Comparison of ENCODE assay signal across 8 cellular contexts in the genomic region with DNA sequence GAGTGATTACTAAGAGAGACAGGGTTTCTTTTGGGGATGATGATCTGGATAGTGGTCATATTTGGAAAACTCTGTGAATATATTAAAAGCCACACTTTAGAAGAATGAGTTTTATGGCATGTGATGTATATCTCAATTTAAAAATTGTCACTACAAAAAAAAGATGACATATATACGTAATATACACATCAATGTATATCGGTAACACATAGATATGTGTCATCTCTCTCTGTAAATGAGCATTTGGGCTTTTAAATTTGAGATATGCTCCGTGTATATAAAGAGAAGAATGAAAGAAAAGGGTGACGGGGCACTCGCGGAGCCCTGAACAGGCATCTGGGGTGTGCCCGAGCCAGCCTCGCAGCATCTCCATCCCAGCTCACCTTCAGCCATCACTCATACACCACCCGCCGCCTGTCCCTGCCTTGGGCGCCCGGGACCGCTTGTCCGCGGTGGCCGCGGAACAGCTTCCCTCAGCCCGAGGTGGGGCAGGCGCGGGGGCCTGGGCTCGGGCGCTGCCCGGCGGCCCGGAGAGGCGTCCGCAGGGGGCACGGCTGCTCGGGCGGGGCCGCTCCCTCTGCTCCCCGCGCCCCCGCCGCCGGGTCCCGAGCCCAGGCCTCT. TPM values are rescaled to one million over a fixed set of nuclear protein-coding genes. Genes with fewer than 3 reads are reported as not detected.
DNase-seq lines count a peak whose midpoint lies in the region; ATAC-seq and TF ChIP-seq lines count a peak whose summit lies in the region.

No MANE protein-coding gene starts in this region.

- ATAC-seq in GM18909 (IDR thresholded peaks at IDR 0.05; ENCODE audit: poor library complexity, unreplicated experiment) (peak; percentile 34), naive B cell (ENCODE audit: low read depth in 2 of 2) (peak; percentile 24 to 27)
- peak; percentile 34 for ATAC-seq in activated CD4-positive, alpha-beta T cell treated with anti-CD3 and anti-CD28 coated beads for 36 hours

- TF ChIP-seq CTCF in AG04450 (IDR thresholded peaks at IDR 0.05; ENCODE audit: low read depth, low read length) (no peak), tibial nerve (IDR thresholded peaks at IDR 0.05) (no peak)

- no peak for TF ChIP-seq POLR2A in tibial nerve (IDR thresholded peaks at IDR 0.05)

- H3K4me1 ChIP-seq in effector memory CD4-positive, alpha-beta T cell (ENCODE audit: control insufficient read depth, insufficient read depth, low read length, poor library complexity, severe bottlenecking) = peaks cover 7% of the 10 kb centered on the region
- H3K4me1 ChIP-seq in tibial nerve = peaks cover 0 to 34% (median 11%) of the 10 kb centered on the region in 4 donors

- no peaks in the 10 kb centered on the region for H3K36me3 ChIP-seq in effector memory CD4-positive, alpha-beta T cell (ENCODE audit: control insufficient read depth, insufficient read depth, low read length)
- no peaks in the 10 kb centered on the region for H3K36me3 ChIP-seq in tibial nerve

- no peaks in the 10 kb centered on the region for H3K9me3 Mint-ChIP-seq in activated CD4-positive, alpha-beta T cell treated with anti-CD3 and anti-CD28 coated beads for 36 hours (ENCODE audit: low read depth)
- H3K9me3 Mint-ChIP-seq in naive B cell = no peaks in the 10 kb centered on the region

- H3K27ac ChIP-seq in AG04450 (ENCODE audit: low read depth, low read length) = no peak overlapping the region
- H3K27ac ChIP-seq in effector memory CD4-positive, alpha-beta T cell (ENCODE audit: insufficient read depth, low read length, poor library complexity, severe bottlenecking) = peak overlapping the region; percentile 63
- H3K27ac ChIP-seq in tibial nerve = peak overlapping the region; percentile 45 to 91 (median 85)

- peak overlapping the region; percentile 75 for H3K4me3 Mint-ChIP-seq in activated CD4-positive, alpha-beta T cell treated with anti-CD3 and anti-CD28 coated beads for 36 hours
- H3K4me3 Mint-ChIP-seq in naive B cell = peak overlapping the region; percentile 84 to 94 (median 89)

- TF ChIP-seq EP300 in tibial nerve (IDR thresholded peaks at IDR 0.05) = no peak

- POLR2A ChIA-PET in AG04450 (lab: Yijun Ruan, JAX) = no interaction called here
- POLR2A ChIA-PET in activated CD4-positive, alpha-beta T cell treated with anti-CD3 and anti-CD28 coated beads for 36 hours (lab: Charles Lee) = no interaction called here

- DNase-seq in AG04450 (ENCODE audit: low read depth, low spot score) (no peak), HT-29 (ENCODE audit: low spot score) (peak; percentile 51), naive B cell (no peak), tibial nerve (ENCODE audit: low spot score in 2 of 2) (no peak), occipital lobe (lab: John Stamatoyannopoulos, UW) (no peak)
- DNase-seq in activated CD4-positive, alpha-beta T cell treated with anti-CD3 and anti-CD28 coated beads for 36 hours = peak; percentile 61
- DNase-seq in effector memory CD4-positive, alpha-beta T cell = peak in 2 of 3 donors; percentile 9 to 14

- H3K27me3 ChIP-seq in AG04450 (ENCODE audit: control insufficient read depth, insufficient read depth, low read length) (peaks cover 8% of the 10 kb centered on the region), tibial nerve (no peaks in the 10 kb centered on the region)
- no peaks in the 10 kb centered on the region for H3K27me3 ChIP-seq in effector memory CD4-positive, alpha-beta T cell (replicated peaks; ENCODE audit: control insufficient read depth, insufficient read depth, low read length, poor library complexity, severe bottlenecking)

- no peaks in the 10 kb centered on the region for H3K36me3 Mint-ChIP-seq in activated CD4-positive, alpha-beta T cell treated with anti-CD3 and anti-CD28 coated beads for 36 hours (ENCODE audit: low read depth)
- no peaks in the 10 kb centered on the region for H3K36me3 Mint-ChIP-seq in naive B cell

- CTCF ChIA-PET in AG04450 (lab: Charles Lee) = interaction anchor here (1.7 kb wide), 1 partner anchor 575 kb away, joined by 7 read pairs; no protein-coding TSS in a partner anchor
- CTCF ChIA-PET in activated CD4-positive, alpha-beta T cell treated with anti-CD3 and anti-CD28 coated beads for 36 hours (lab: Charles Lee) = interaction anchor here (0.6 to 1.1 kb wide), 2 partner anchors 97 to 229 kb away, joined by 3 to 4 read pairs; no protein-coding TSS in a partner anchor

- intact Hi-C loops in activated CD4-positive, alpha-beta T cell treated with anti-CD3 and anti-CD28 coated beads for 36 hours (cut with DNase I, micrococcal nuclease) = loop anchor here (1.0 to 10.0 kb wide), 13 partner anchors 27 to 1116 kb away; partner anchors contain the start of genes CHST11 (in 2 of the 2), NOPCHAP1 (in 2 of the 2), WASHC4 (in 2 of the 2) and APPL2 (in 1 of the 2)

- peak overlapping the region; percentile 80 for H3K4me3 ChIP-seq in AG04450 (ENCODE audit: low read depth, low read length)
- peak overlapping the region; percentile 75 for H3K4me3 ChIP-seq in effector memory CD4-positive, alpha-beta T cell (ENCODE audit: insufficient read depth, low read depth, low read length, poor library complexity, severe bottlenecking)
- peak overlapping the region; percentile 62 to 89 (median 80) for H3K4me3 ChIP-seq in tibial nerve

- 5 to 9% methylated on average over 19 to 25 of the region's 37 CpGs for WGBS in tibial nerve, 2 donors

- peak overlapping the region; percentile 30 for H3K27ac Mint-ChIP-seq in activated CD4-positive, alpha-beta T cell treated with anti-CD3 and anti-CD28 coated beads for 36 hours
- peak overlapping the region; percentile 18 to 98 (median 90) for H3K27ac Mint-ChIP-seq in naive B cell

- H3K9me3 ChIP-seq in AG04450 (ENCODE audit: control insufficient read depth, insufficient read depth, low read length) (no peaks in the 10 kb centered on the region), tibial nerve (no peaks in the 10 kb centered on the region)
- H3K9me3 ChIP-seq in effector memory CD4-positive, alpha-beta T cell (ENCODE audit: control insufficient read depth, low read length) = no peaks in the 10 kb centered on the region

- peaks cover 21% of the 10 kb centered on the region for H3K27me3 Mint-ChIP-seq in activated CD4-positive, alpha-beta T cell treated with anti-CD3 and anti-CD28 coated beads for 36 hours
- H3K27me3 Mint-ChIP-seq in naive B cell = peaks cover 4 to 8% (median 6%) of the 10 kb centered on the region in 3 donors

- peaks cover 27% of the 10 kb centered on the region for H3K4me1 Mint-ChIP-seq in activated CD4-positive, alpha-beta T cell treated with anti-CD3 and anti-CD28 coated beads for 36 hours
- peaks cover 14 to 20% (median 17%) of the 10 kb centered on the region in 3 donors for H3K4me1 Mint-ChIP-seq in naive B cell

RNA-seq across cellular contexts. Expression of gene SLC41A2, which starts 0.6 kb away (rescaled TPM):
- 2.7 and 3.6 TPM in 2 replicates for polyA plus RNA-seq in AG04450 (2011; rRNA removed)
- polyA minus RNA-seq in AG04450 (2011; rRNA and poly(A)+ RNA removed) = 2.9 and 9.2 TPM in 2 replicates
- 33.2 and 33.4 TPM in 2 replicates for total RNA-seq in HT-29 (2014; rRNA removed; shearing (Covaris generic))
- 10 to 100 TPM in 1 of 2 experiments, 1 to 10 TPM in 1; 7.9 to 11.1 TPM for total RNA-seq in activated CD4-positive, alpha-beta T cell treated with anti-CD3 and anti-CD28 coated beads for 36 hours
- polyA plus RNA-seq in naive B cell (ENCODE audit: low read depth in 6 of 6) = 1 to 10 TPM in 4 of 6 donors, under 1 TPM in 2; 0.29 to 5.3 (median 1.3) TPM
- total RNA-seq in tibial nerve = 10 to 100 TPM in 3 of 4 donors, 1 to 10 TPM in 1; 8.4 to 26.1 (median 18.0) TPM
- total RNA-seq in occipital lobe = 190 TPM

RNA-seq across cellular contexts. Expression of gene NOPCHAP1, which starts 28.6 kb away (rescaled TPM):
- polyA plus RNA-seq in AG04450 (2011; rRNA removed) = 8.0 and 9.5 TPM in 2 replicates
- polyA minus RNA-seq in AG04450 (2011; rRNA and poly(A)+ RNA removed) = 2.2 and 3.0 TPM in 2 replicates
- 23.5 and 24.1 TPM in 2 replicates for total RNA-seq in HT-29 (2014; rRNA removed; shearing (Covaris generic))
- total RNA-seq in activated CD4-positive, alpha-beta T cell treated with anti-CD3 and anti-CD28 coated beads for 36 hours = 10 to 100 TPM; 31.1 to 35.2 TPM
- polyA plus RNA-seq in naive B cell (ENCODE audit: low read depth in 6 of 6) = 10 to 100 TPM; 15.5 to 21.9 (median 17.5) TPM
- 1 to 10 TPM; 3.7 to 6.8 (median 6.1) TPM for total RNA-seq in tibial nerve
- total RNA-seq in occipital lobe = 18.7 TPM

Comparison
In these comparisons a context has a peak if more than half of its experiments do, and no peak if none do; other contexts are left out.
1. DNase-seq: peak in HT-29 (single experiment), activated CD4-positive, alpha-beta T cell treated with anti-CD3 and anti-CD28 coated beads for 36 hours (single experiment) and effector memory CD4-positive, alpha-beta T cell (2 of 3); none in AG04450 (single experiment), naive B cell (single experiment), tibial nerve (0 of 2) and occipital lobe (single experiment).
2. Peak in every context shown above with its lines, with median percentiles within 50 percentile points of each other: H3K4me3 ChIP-seq and ATAC-seq.